ENCODE assay signal across 13 cellular contexts in genomic region chr1:40773748-40774265, GRCh38. TPM values are rescaled to one million over a fixed set of nuclear protein-coding genes. Genes with fewer than 3 reads are reported as not detected.
DNase-seq lines count a peak whose midpoint lies in the region; ATAC-seq and TF ChIP-seq lines count a peak whose summit lies in the region.
"Had no signal": no experiment of that assay in that cellular context is flagged by ENCODE, and none has a peak within 500 bp of the region (broad histone marks: within the 10 kb centered on the region; RNA-seq: fewer than 3 reads in every experiment).

No MANE protein-coding gene starts in this region.

- H3K27ac Mint-ChIP-seq in WTC11: peak overlapping the region; percentile 96

- no peaks in the 10 kb centered on the region for H3K27me3 ChIP-seq in left lung
- H3K27me3 ChIP-seq: adrenal gland, upper lobe of right lung had no signal

- POLR2A ChIA-PET in WTC11 (lab: Charles Lee): interaction anchor here (0.6 to 1.2 kb wide), 3 partner anchors 10 to 154 kb away, joined by 3 read pairs; partner anchors contain the start of gene NFYC

- H3K9me3 Mint-ChIP-seq in WTC11: peaks cover 17% of the 10 kb centered on the region

- ATAC-seq in WTC11: peak; percentile 79
- ATAC-seq in left lung: peak; percentile 16
- ATAC-seq in HG03378 (IDR thresholded peaks at IDR 0.05; ENCODE audit: unreplicated experiment): no peak

- no peaks in the 10 kb centered on the region for H3K4me1 ChIP-seq in left lung
- H3K4me1 ChIP-seq: adrenal gland, upper lobe of right lung had no signal

- TF ChIP-seq CTCF in 22Rv1 (IDR thresholded peaks at IDR 0.05) (no peak), WTC11 (IDR thresholded peaks at IDR 0.05) (no peak), left lung (IDR thresholded peaks at IDR 0.05) (no peak), GM20000 (IDR thresholded peaks at IDR 0.05; ENCODE audit: extremely low read depth, missing control alignments) (no peak)

- peaks cover 48% of the 10 kb centered on the region for H3K4me1 Mint-ChIP-seq in WTC11

- no peaks in the 10 kb centered on the region for H3K27me3 Mint-ChIP-seq in WTC11 (ENCODE audit: low read depth)
- H3K27me3 Mint-ChIP-seq: progenitor cell of endocrine pancreas had no signal

- intact Hi-C loops in left lung (cut with DNase I): no loop called here

- peaks cover 0 to 52% of the 10 kb centered on the region in 2 donors for H3K36me3 ChIP-seq in left lung

- peaks cover 38% of the 10 kb centered on the region for H3K36me3 Mint-ChIP-seq in WTC11

- DNase-seq in NCI-H1092 treated with DMSO at 0.1 percent for 48 hours (lab: John Stamatoyannopoulos, UW): peak; percentile 20
- no peak for DNase-seq in NCI-H1092 (lab: John Stamatoyannopoulos, UW)
- DNase-seq in WTC11 (ENCODE audit: low spot score): no peak
- no peak for DNase-seq in left lung
- no peak for DNase-seq in middle frontal gyrus (ENCODE audit: extremely low spot score, low spot score)
- no peak for DNase-seq in GM20000 (ENCODE audit: low spot score)
- DNase-seq: IMR-90, upper lobe of right lung had no signal

- no peaks in the 10 kb centered on the region for H3K9me3 ChIP-seq in left lung
- H3K9me3 ChIP-seq: adrenal gland, upper lobe of right lung had no signal

- peak overlapping the region; percentile 48 for H3K4me3 Mint-ChIP-seq in WTC11

- H3K4me3 ChIP-seq in left lung: no peak overlapping the region
- H3K4me3 ChIP-seq: adrenal gland, upper lobe of right lung had no signal

- CTCF ChIA-PET in WTC11 (lab: Charles Lee): interaction anchor here (0.5 to 4.3 kb wide), 47 partner anchors 9 to 242 kb away, joined by 3 to 41 read pairs (median 4); partner anchors contain the start of genes CITED4, KCNQ4, NFYC and RIMS3

- H3K27ac ChIP-seq in 22Rv1: 0 out of 2 replicates have a peak overlapping the region, but pooled peaks have one; percentile 10
- no peak overlapping the region for H3K27ac ChIP-seq in left lung
- H3K27ac ChIP-seq: adrenal gland, upper lobe of right lung had no signal

TF ChIP-seq in WTC11, 78 proteins besides CTCF, POLR2A, EP300 and RAD21 (continues in another document):
- TF ChIP-seq FOXP4 (CRISPR knock-in tag; IDR thresholded peaks at IDR 0.05): peak; percentile 92; the same call in 1 of the 2 replicates
- no peak for TF ChIP-seq MYBL2 (CRISPR knock-in tag; IDR thresholded peaks at IDR 0.05)
- TF ChIP-seq SP1 (CRISPR knock-in tag; conservative IDR thresholded peaks at IDR 0.05): no peak
- TF ChIP-seq USF2 (CRISPR knock-in tag; IDR thresholded peaks at IDR 0.05): no peak
- peak; percentile 82; the same call in 1 of the 2 replicates for TF ChIP-seq ZNF263 (CRISPR knock-in tag; IDR thresholded peaks at IDR 0.05; ENCODE audit: low read depth)
- no peak for TF ChIP-seq AFF4 (CRISPR knock-in tag; IDR thresholded peaks at IDR 0.05; ENCODE audit: borderline replicate concordance)
- TF ChIP-seq CBFB (CRISPR knock-in tag; IDR thresholded peaks at IDR 0.05; ENCODE audit: low read depth): 0 out of 2 replicates have a peak, but pooled peaks have one; percentile 67
- no peak for TF ChIP-seq SMAD3 (CRISPR knock-in tag; IDR thresholded peaks at IDR 0.05; ENCODE audit: borderline replicate concordance)
- no peak for TF ChIP-seq NFATC4 (CRISPR knock-in tag; IDR thresholded peaks at IDR 0.05)
- no peak for TF ChIP-seq NFE2L1 (CRISPR knock-in tag; IDR thresholded peaks at IDR 0.05)
- no peak for TF ChIP-seq MAX (CRISPR knock-in tag; IDR thresholded peaks at IDR 0.05)
- no peak for TF ChIP-seq ZNF512 (CRISPR knock-in tag; IDR thresholded peaks at IDR 0.05; ENCODE audit: borderline replicate concordance)
- TF ChIP-seq ATF1 (CRISPR knock-in tag; IDR thresholded peaks at IDR 0.05): no peak
- 0 out of 2 replicates have a peak, but pooled peaks have one; percentile 39 for TF ChIP-seq EMX1 (CRISPR knock-in tag; IDR thresholded peaks at IDR 0.05)
- TF ChIP-seq TEAD1 (CRISPR knock-in tag; IDR thresholded peaks at IDR 0.05): peak; percentile 30; the same call in 1 of the 2 replicates
- TF ChIP-seq ETV6 (CRISPR knock-in tag; IDR thresholded peaks at IDR 0.05): peak; percentile 88; the same call in 1 of the 2 replicates
- no peak for TF ChIP-seq NFYB (CRISPR knock-in tag; conservative IDR thresholded peaks at IDR 0.05; ENCODE audit: low read depth)
- no peak for TF ChIP-seq TCF7 (CRISPR knock-in tag; IDR thresholded peaks at IDR 0.05; ENCODE audit: low read depth)
- peak; percentile 65; the same call in 1 of the 2 replicates for TF ChIP-seq FOXK1 (CRISPR knock-in tag; IDR thresholded peaks at IDR 0.05)
- TF ChIP-seq E2F5 (CRISPR knock-in tag; IDR thresholded peaks at IDR 0.05): no peak

RNA-seq across cellular contexts. Expression of gene KCNQ4, which starts 9.8 kb away (rescaled TPM):
- 3.3 to 4.0 TPM (median 3.6 TPM) in 3 replicates for total RNA-seq in WTC11 (2021)
- 1 to 10 TPM in 1 of 2 donors, under 1 TPM in 1; 0.92 to 1.2 TPM for total RNA-seq in left lung
- total RNA-seq: A172, IMR-90 had no signal
